In genomic region chr1:27463911-27464310, GRCh38 we compare ENCODE assay signal across 7 cellular contexts. TPM values are rescaled to one million over a fixed set of nuclear protein-coding genes. Genes with fewer than 3 reads are reported as not detected.
DNase-seq lines count a peak whose midpoint lies in the region; ATAC-seq and TF ChIP-seq lines count a peak whose summit lies in the region.
"Not testable (repeated sequence)": the region's sequence is repeated elsewhere in the genome, so short reads cannot be mapped to it uniquely, and the experiment has no call there.

No MANE protein-coding gene starts in this region.

- not testable (repeated sequence) for H2AFZ ChIP-seq in IMR-90 (replicated peaks; ENCODE audit: low read length, poor library complexity); mesenchymal stem cell (ENCODE audit: low read depth, low read length)

- in situ Hi-C loops in IMR-90 (cut with MboI; ENCODE audit: low sequenced_read_pairs) = not testable (repeated sequence)

- TF ChIP-seq RAD21 in IMR-90 (IDR thresholded peaks at IDR 0.05; ENCODE audit: low read length) = not testable (repeated sequence)

- CTCF ChIA-PET in IMR-90 (lab: Yijun Ruan, JAX) = interaction anchor here (1.1 kb wide), 1 partner anchor 143 kb away, joined by 4 read pairs; no protein-coding TSS in a partner anchor

- not testable (repeated sequence) for H2BK15ac ChIP-seq in IMR-90 (ENCODE audit: low read depth, low read length); mesenchymal stem cell (ENCODE audit: low read depth, poor library complexity, severe bottlenecking)

- TF ChIP-seq CTCF in IMR-90 (conservative IDR thresholded peaks at IDR 0.05; ENCODE audit: low read depth, low read length); choroid plexus epithelial cell (conservative IDR thresholded peaks at IDR 0.05; ENCODE audit: low read depth, low read length): not testable (repeated sequence)

- H3K9me3 Mint-ChIP-seq in activated T-cell treated with anti-CD3 and anti-CD28 coated beads, Interleukin-2, amount 50 U/mL, for 72 hours = not testable (repeated sequence)

- H3K23ac ChIP-seq in IMR-90 (ENCODE audit: low read depth, low read length); mesenchymal stem cell (ENCODE audit: low read length in 2 of 2): not testable (repeated sequence)

- H3K4me1 ChIP-seq in IMR-90 (ENCODE audit: control insufficient read depth, insufficient read depth, low read length); mesenchymal stem cell (ENCODE audit: control insufficient read depth, insufficient read depth, low read depth, low read length): not testable (repeated sequence)

- not testable (repeated sequence) for H3K9ac ChIP-seq in IMR-90 (ENCODE audit: low read depth, low read length); mesenchymal stem cell (ENCODE audit: low read length)

- not testable (repeated sequence) for H4K8ac ChIP-seq in IMR-90 (ENCODE audit: low read depth in 2 of 2, low read length in 2 of 2); mesenchymal stem cell (ENCODE audit: low read length)

- H3K36me3 ChIP-seq in IMR-90 (ENCODE audit: control insufficient read depth, insufficient read depth, low read length) = not testable (repeated sequence)
- H3K36me3 ChIP-seq in mesenchymal stem cell (ENCODE audit: control insufficient read depth in 1 of 2, insufficient read depth in 2 of 2, low read depth in 1 of 2, low read length in 2 of 2) = peaks cover 7 to 22% of the 10 kb centered on the region in 2 experiments

- not testable (repeated sequence) for H3K4ac ChIP-seq in IMR-90 (ENCODE audit: low read depth, low read length); mesenchymal stem cell (ENCODE audit: low read depth in 1 of 2, low read length in 2 of 2)

- WGBS in IMR-90 (ENCODE audit: extremely low coverage in 2 of 2, insufficient read length in 1 of 2), 2 experiments = no CpG with 5 or more reads among the region's 6 CpGs
- 33% methylated on average over 2 of the region's 6 CpGs for WGBS in mesenchymal stem cell

- POLR2A ChIA-PET in IMR-90 (lab: Charles Lee; ENCODE audit: unreplicated experiment) = not testable (repeated sequence)

- H4K5ac ChIP-seq in IMR-90 (ENCODE audit: low read depth, low read length) = not testable (repeated sequence)

- H2AK5ac ChIP-seq in IMR-90 (ENCODE audit: low read depth, low read length); mesenchymal stem cell (ENCODE audit: low read length, severe bottlenecking): not testable (repeated sequence)

- H3K9me1 ChIP-seq in IMR-90 (ENCODE audit: insufficient read depth, low read length) = not testable (repeated sequence)

- H3K4me3 Mint-ChIP-seq in activated T-cell treated with anti-CD3 and anti-CD28 coated beads, Interleukin-2, amount 50 U/mL, for 72 hours = not testable (repeated sequence)

- BruUV-seq in IMR-90 (replicated peaks; lab: Mats Ljungman, UMichigan) = not testable (repeated sequence)

- not testable (repeated sequence) for H2BK12ac ChIP-seq in mesenchymal stem cell (ENCODE audit: low read length in 2 of 2)

- H2BK20ac ChIP-seq in IMR-90 (ENCODE audit: low read depth, low read length) = not testable (repeated sequence)

- not testable (repeated sequence) for H3K9me3 ChIP-seq in IMR-90 (ENCODE audit: control insufficient read depth, insufficient read depth, low read length); mesenchymal stem cell (ENCODE audit: control insufficient read depth, low read length)

- intact Hi-C loops in IMR-90 (cut with micrococcal nuclease) = not testable (repeated sequence)

- ATAC-seq in IMR-90 (ENCODE audit: low read depth) = peak; percentile 49; the same call in 1 of the 2 replicates
- not testable (repeated sequence) for ATAC-seq in activated T-cell treated with anti-CD3 and anti-CD28 coated beads, Interleukin-2, amount 50 U/mL, for 72 hours (replicated peaks in 1 of 2)

- H3K14ac ChIP-seq in IMR-90 (replicated peaks; ENCODE audit: low read depth, low read length); mesenchymal stem cell (ENCODE audit: low read length in 2 of 2): not testable (repeated sequence)

- not testable (repeated sequence) for H3K56ac ChIP-seq in IMR-90 (ENCODE audit: extremely low read depth, insufficient read depth, low read length)

- not testable (repeated sequence) for H3K4me2 ChIP-seq in IMR-90 (ENCODE audit: low read depth, low read length); mesenchymal stem cell (ENCODE audit: low read length, poor library complexity, severe bottlenecking)

- not testable (repeated sequence) for TF ChIP-seq POLR2A in IMR-90 (IDR thresholded peaks at IDR 0.05; ENCODE audit: low read depth, low read length)

- H3K27ac ChIP-seq in IMR-90 (ENCODE audit: insufficient read depth, low read length) = not testable (repeated sequence)
- peak overlapping the region; percentile 14 for H3K27ac ChIP-seq in mesenchymal stem cell (ENCODE audit: low read length, poor library complexity, severe bottlenecking)

- dilution Hi-C loops in IMR-90 (cut with HindIII; ENCODE audit: low sequenced_read_pairs, unreplicated experiment) = not testable (repeated sequence)

- H3K18ac ChIP-seq in IMR-90 (ENCODE audit: low read depth, low read length); mesenchymal stem cell (ENCODE audit: low read depth in 1 of 2, low read length in 2 of 2): not testable (repeated sequence)

- H3K36me3 Mint-ChIP-seq in activated T-cell treated with anti-CD3 and anti-CD28 coated beads, Interleukin-2, amount 50 U/mL, for 72 hours (ENCODE audit: insufficient read depth in 2 of 2) = not testable (repeated sequence)

- H3K27me3 ChIP-seq in IMR-90 (ENCODE audit: control insufficient read depth, insufficient read depth, low read length); mesenchymal stem cell (ENCODE audit: control insufficient read depth in 1 of 2, insufficient read depth in 1 of 2, low read length in 2 of 2): not testable (repeated sequence)

- H3K4me1 Mint-ChIP-seq in activated T-cell treated with anti-CD3 and anti-CD28 coated beads, Interleukin-2, amount 50 U/mL, for 72 hours (ENCODE audit: low read depth) = peaks cover 40% of the 10 kb centered on the region

- not testable (repeated sequence) for H2BK5ac ChIP-seq in IMR-90 (ENCODE audit: low read depth, low read length, poor library complexity, severe bottlenecking); mesenchymal stem cell (ENCODE audit: low read depth, low read length, poor library complexity, severe bottlenecking)

- H2AK9ac ChIP-seq in IMR-90 (replicated peaks; ENCODE audit: low read depth, low read length, poor library complexity) = not testable (repeated sequence)

- peaks cover 18 to 63% of the 10 kb centered on the region in 2 experiments for H3K79me1 ChIP-seq in IMR-90 (ENCODE audit: low read depth in 1 of 2, low read length in 2 of 2)
- H3K79me1 ChIP-seq in mesenchymal stem cell (replicated peaks; ENCODE audit: low read length, poor library complexity, severe bottlenecking) = not testable (repeated sequence)

- peak; percentile 42 for DNase-seq in Daoy (ENCODE audit: low read depth)
- peak; percentile 63 for DNase-seq in IMR-90
- peak; percentile 61 for DNase-seq in RPMI7951 (ENCODE audit: low read depth)
- DNase-seq in activated T-cell treated with anti-CD3 and anti-CD28 coated beads, Interleukin-2, amount 50 U/mL, for 72 hours = not testable (repeated sequence)
- peak; percentile 42 for DNase-seq in choroid plexus epithelial cell (ENCODE audit: low read depth)
- DNase-seq in fibroblast of peridontal ligament (ENCODE audit: extremely low read depth) = peak; percentile 16
- peak; percentile 64 for DNase-seq in mesenchymal stem cell

- H3K27me3 Mint-ChIP-seq in activated T-cell treated with anti-CD3 and anti-CD28 coated beads, Interleukin-2, amount 50 U/mL, for 72 hours (ENCODE audit: low read depth) = not testable (repeated sequence)

- H4K20me1 ChIP-seq in IMR-90 (ENCODE audit: insufficient read depth, low read length) = peaks cover 52% of the 10 kb centered on the region

- not testable (repeated sequence) for H3K4me3 ChIP-seq in IMR-90 (ENCODE audit: insufficient read depth, low read depth, low read length); choroid plexus epithelial cell (ENCODE audit: low read depth, low read length); mesenchymal stem cell (ENCODE audit: insufficient read depth in 1 of 2, low read depth in 1 of 2, low read length in 2 of 2)

- not testable (repeated sequence) for H4K91ac ChIP-seq in IMR-90 (ENCODE audit: insufficient read depth, low read depth, low read length); mesenchymal stem cell (ENCODE audit: low read length)

- peak overlapping the region; percentile 50 for H3K27ac Mint-ChIP-seq in activated T-cell treated with anti-CD3 and anti-CD28 coated beads, Interleukin-2, amount 50 U/mL, for 72 hours

- H2BK120ac ChIP-seq in IMR-90 (ENCODE audit: low read depth, low read length); mesenchymal stem cell (ENCODE audit: low read depth, low read length): not testable (repeated sequence)

RNA-seq across cellular contexts. Expression of gene WASF2, which starts 26.1 kb away (rescaled TPM):
- 11.1 and 12.3 TPM in 2 replicates for total RNA-seq in Daoy (2014; rRNA removed; shearing (Covaris generic))
- 7.5 and 7.9 TPM in 2 replicates for total RNA-seq in IMR-90 (2012; rRNA removed)
- 45.0 and 45.4 TPM in 2 replicates for polyA plus RNA-seq in IMR-90 (2012; rRNA removed)
- polyA plus RNA-seq in IMR-90 (2012; cell fraction: cytosol; rRNA removed) = 28.6 and 29.9 TPM in 2 replicates
- 29.8 and 37.0 TPM in 2 replicates for polyA plus RNA-seq in IMR-90 (2012; cell fraction: nucleus; rRNA removed; ENCODE audit: low replicate concordance)
- total RNA-seq in RPMI7951 (2014; rRNA removed; shearing (Covaris generic)) = 15.1 and 16.3 TPM in 2 replicates
- total RNA-seq in activated T-cell treated with anti-CD3 and anti-CD28 coated beads, Interleukin-2, amount 50 U/mL, for 72 hours = 100 to 1,000 TPM; 146 to 197 TPM
- 68.4 TPM for polyA plus RNA-seq in mesenchymal stem cell (2013, experiment 1 of 2)
- 68.6 TPM for polyA plus RNA-seq in mesenchymal stem cell (2013, experiment 2 of 2)
